Comparison of ENCODE assay signal across 18 cellular contexts in genomic region chr17:52395308-52395707, GRCh38.
"Had no signal": no experiment of that assay in that cellular context is flagged by ENCODE, and none has a peak within 500 bp of the region (broad histone marks: within the 10 kb centered on the region; RNA-seq: fewer than 3 reads in every experiment).

No MANE protein-coding gene starts in this region.

- DNase-seq: KBM-7, MV-4-11, NCI-H1048, NCI-H1105, NCI-H1417, NCI-H1436 treated with DMSO at 0.1 percent for 48 hours, NCI-H1694, NCI-H187 treated with DMSO at 0.1 percent for 48 hours, NCI-H2029 treated with DMSO at 0.1 percent for 48 hours, NCI-H2171 treated with DMSO at 0.1 percent for 48 hours, NCI-H2227 treated with DMSO at 0.1 percent for 48 hours, NCI-H524, NCI-H526 treated with DMSO at 0.1 percent for 48 hours, NCI-H774, RPMI8226, SHP77, T-cell had no signal

- FAIRE-seq: RCC 7860 had no signal

- H3K27me3 Mint-ChIP-seq: T-cell had no signal

- H3K4me1 Mint-ChIP-seq: T-cell had no signal

- H3K27ac Mint-ChIP-seq: T-cell had no signal

- H3K36me3 Mint-ChIP-seq: T-cell had no signal

- H3K4me3 Mint-ChIP-seq: T-cell had no signal

- ATAC-seq: T-cell had no signal
